Comparison of ENCODE assay signal across 1 cellular context in genomic region chr4:4670869-4671268, GRCh38.
TF ChIP-seq lines count a peak whose summit lies in the region.

No MANE protein-coding gene starts in this region.

TF ChIP-seq in H1, 55 proteins besides CTCF, POLR2A, EP300 and RAD21 (continued from another document):
- TF ChIP-seq TCF12 (IDR thresholded peaks at IDR 0.05; ENCODE audit: low read depth, low read length) (0 out of 2 replicates have a peak, but pooled peaks have one; percentile 13), JUND (IDR thresholded peaks at IDR 0.05; ENCODE audit: low read length) (0 out of 2 replicates have a peak, but pooled peaks have one; percentile 32)
